Comparison of ENCODE assay signal across 8 cellular contexts in the genomic region with DNA sequence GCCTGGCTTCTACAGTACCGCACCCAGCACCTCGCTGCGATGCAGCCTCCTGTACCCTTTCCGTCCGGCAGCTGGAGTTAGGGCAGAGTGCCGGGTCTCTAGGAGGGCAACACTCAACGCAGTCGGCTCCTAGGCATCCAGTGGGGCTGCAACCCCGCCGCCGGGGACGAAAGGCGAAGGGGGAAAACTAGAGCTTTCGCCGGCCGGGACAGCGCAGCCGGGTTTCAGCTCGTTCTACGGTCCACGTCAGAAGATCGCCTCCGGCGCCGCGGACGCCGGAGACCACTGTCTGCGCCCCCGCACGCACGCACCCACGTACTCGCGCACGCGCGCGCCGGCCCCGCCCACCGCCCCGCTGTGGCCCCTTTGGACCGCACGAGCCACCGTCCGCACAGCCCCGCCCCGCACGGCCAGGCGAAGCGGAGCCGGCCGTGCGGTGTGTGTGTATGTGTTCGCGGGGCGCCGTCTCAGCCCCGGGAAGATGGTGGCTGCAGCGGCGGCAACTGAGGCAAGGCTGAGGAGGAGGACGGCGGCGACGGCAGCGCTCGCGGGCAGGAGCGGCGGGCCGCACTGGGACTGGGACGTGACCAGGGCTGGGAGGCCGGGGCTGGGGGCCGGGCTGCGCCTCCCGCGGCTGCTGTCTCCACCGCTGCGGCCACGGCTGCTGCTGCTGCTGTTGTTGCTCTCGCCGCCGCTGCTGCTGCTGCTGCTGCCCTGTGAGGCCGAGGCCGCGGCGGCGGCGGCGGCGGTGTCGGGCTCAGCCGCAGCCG. TPM values are rescaled to one million over a fixed set of nuclear protein-coding genes. Genes with fewer than 3 reads are reported as not detected.
DNase-seq lines count a peak whose midpoint lies in the region; ATAC-seq and TF ChIP-seq lines count a peak whose summit lies in the region.

A gene (plus strand): TSS at position 392 of the 770 bp plus-strand sequence. CDS start 90 bp downstream, at position 482.

- 0% methylated on average over 30 of the region's 95 CpGs; no CpG with 5 or more reads in 1 of the 2 donors for WGBS in thyroid gland, 2 donors

- peaks cover 34% of the 10 kb centered on the region for H3K79me2 ChIP-seq in parathyroid adenoma

- H3K9me3 ChIP-seq in parathyroid adenoma (ENCODE audit: control insufficient read depth, low read length) (no peaks in the 10 kb centered on the region), thyroid gland (no peaks in the 10 kb centered on the region)

- H3K4me3 ChIP-seq in parathyroid adenoma (ENCODE audit: low read depth, low read length) (peak within 1 kb of the TSS; percentile 68), thyroid gland (replicated peaks in 1 of 3) (peak within 1 kb of the TSS; percentile 87 to 100 (median 95))

- no peaks in the 10 kb centered on the region for H3K9me3 Mint-ChIP-seq in HFFc6
- H3K9me3 Mint-ChIP-seq in activated naive CD8-positive, alpha-beta T cell treated with anti-CD3 and anti-CD28 coated beads, Interleukin-2, amount 50 U/mL, for 24 hours, result no peaks in the 10 kb centered on the region

- peak within 1 kb of the TSS; percentile 74 for H3K27ac Mint-ChIP-seq in HFFc6
- H3K27ac Mint-ChIP-seq in activated naive CD8-positive, alpha-beta T cell treated with anti-CD3 and anti-CD28 coated beads, Interleukin-2, amount 50 U/mL, for 24 hours, result peak within 1 kb of the TSS; percentile 80

- H3K36me3 ChIP-seq in parathyroid adenoma (ENCODE audit: control insufficient read depth, insufficient read depth, low read length), result no peaks in the 10 kb centered on the region
- H3K36me3 ChIP-seq in thyroid gland, result no peaks in the 10 kb centered on the region

- TF ChIP-seq CTCF in GM10266 (IDR thresholded peaks at IDR 0.05; ENCODE audit: control insufficient read depth, insufficient read depth, low read depth, missing control alignments) (no peak), HFFc6 (IDR thresholded peaks at IDR 0.05) (no peak), parathyroid adenoma (IDR thresholded peaks at IDR 0.05) (no peak), thyroid gland (IDR thresholded peaks at IDR 0.05) (peak in 1 of 6 experiments; percentile 22)

- H3K4me1 ChIP-seq in parathyroid adenoma (peaks cover 12% of the 10 kb centered on the region), thyroid gland (peaks cover 22 to 27% of the 10 kb centered on the region in 2 donors)

- H2AFZ ChIP-seq in parathyroid adenoma, result peak within 1 kb of the TSS; percentile 98

- H3K4me3 Mint-ChIP-seq in HFFc6, result peak within 1 kb of the TSS; percentile 91
- H3K4me3 Mint-ChIP-seq in activated naive CD8-positive, alpha-beta T cell treated with anti-CD3 and anti-CD28 coated beads, Interleukin-2, amount 50 U/mL, for 24 hours, result peak within 1 kb of the TSS; percentile 92

- H3K27me3 ChIP-seq in parathyroid adenoma (ENCODE audit: control insufficient read depth, insufficient read depth, low read length) (no peaks in the 10 kb centered on the region), thyroid gland (no peaks in the 10 kb centered on the region)

- peak within 1 kb of the TSS; percentile 78 for H3K9ac ChIP-seq in parathyroid adenoma

- peak within 1 kb of the TSS; percentile 58 for H3K27ac ChIP-seq in parathyroid adenoma
- peak within 1 kb of the TSS; percentile 78 to 86 (median 85) for H3K27ac ChIP-seq in thyroid gland

- peak within 1 kb of the TSS; percentile 64 for H3K4me2 ChIP-seq in parathyroid adenoma (ENCODE audit: low read length)

- DNase-seq in GM10266 (ENCODE audit: extremely low spot score) (peak; percentile 96), HFFc6 (peak; percentile 83), NCI-H1048 (lab: John Stamatoyannopoulos, UW) (peak; percentile 78), T follicular helper cell (ENCODE audit: low read depth) (peak; percentile 69), Right ventricle myocardium superior (peak; percentile 96), thyroid gland (peak; percentile 91)
- peak; percentile 97 for DNase-seq in activated naive CD8-positive, alpha-beta T cell treated with anti-CD3 and anti-CD28 coated beads, Interleukin-2, amount 50 U/mL, for 24 hours

- peaks cover 5% of the 10 kb centered on the region for H3K27me3 Mint-ChIP-seq in HFFc6 (ENCODE audit: insufficient read depth)
- no peaks in the 10 kb centered on the region for H3K27me3 Mint-ChIP-seq in activated naive CD8-positive, alpha-beta T cell treated with anti-CD3 and anti-CD28 coated beads, Interleukin-2, amount 50 U/mL, for 24 hours

- peak; percentile 92 for ATAC-seq in activated naive CD8-positive, alpha-beta T cell treated with anti-CD3 and anti-CD28 coated beads, Interleukin-2, amount 50 U/mL, for 24 hours
- peak; percentile 99 for ATAC-seq in Right ventricle myocardium superior (ENCODE audit: poor library complexity)

- no peaks in the 10 kb centered on the region for H3K36me3 Mint-ChIP-seq in HFFc6 (ENCODE audit: low read depth)
- peaks cover 6% of the 10 kb centered on the region for H3K36me3 Mint-ChIP-seq in activated naive CD8-positive, alpha-beta T cell treated with anti-CD3 and anti-CD28 coated beads, Interleukin-2, amount 50 U/mL, for 24 hours (ENCODE audit: low read depth)

- peaks cover 26% of the 10 kb centered on the region for H3K4me1 Mint-ChIP-seq in HFFc6 (ENCODE audit: low read depth)
- H3K4me1 Mint-ChIP-seq in activated naive CD8-positive, alpha-beta T cell treated with anti-CD3 and anti-CD28 coated beads, Interleukin-2, amount 50 U/mL, for 24 hours, result peaks cover 35% of the 10 kb centered on the region

- peak in 1 of 2 donors; percentile 84 for TF ChIP-seq POLR2A in thyroid gland (IDR thresholded peaks at IDR 0.05)

- intact Hi-C loops in Right ventricle myocardium superior (cut with DNase I) (loop anchor here (10.0 kb wide), 1 partner anchor 66 kb away; a partner anchor contains a TSS), thyroid gland (cut with DNase I) (no loop called here)

RNA-seq across cellular contexts. Expression of the gene that starts here (rescaled TPM):
- 10 to 100 TPM; 27.5 to 33.0 (median 29.6) TPM for total RNA-seq in HFFc6 (2021; fragmentation: NEBNext Ultra II Directional; extraction: Animal tissue kit (Norgen Biotek cat#: 25700))
- total RNA-seq in Right ventricle myocardium superior (30.0 TPM), thyroid gland (10 to 100 TPM; 43.0 to 81.8 (median 61.4) TPM)

Comparison
In these comparisons a context has a peak if more than half of its experiments do, and no peak if none do; other contexts are left out.
1. Peak in every context shown above with its lines: DNase-seq, ATAC-seq, H3K4me3 ChIP-seq and H3K27ac ChIP-seq.